In genomic region chr22:38079208-38079607, GRCh38 we compare ENCODE assay signal across 9 cellular contexts. TPM values are rescaled to one million over a fixed set of nuclear protein-coding genes. Genes with fewer than 3 reads are reported as not detected.
"Had no signal": no experiment of that assay in that cellular context is flagged by ENCODE, and none has a peak within 500 bp of the region (broad histone marks: within the 10 kb centered on the region; RNA-seq: fewer than 3 reads in every experiment).

No MANE protein-coding gene starts in this region.

RNA-seq across cellular contexts. Expression of gene SLC16A8, which starts 4.8 kb away (rescaled TPM):
- total RNA-seq: naive thymus-derived CD4-positive, alpha-beta T cell; osteocyte; smooth muscle cell; suprapubic skin; transverse colon; upper lobe of right lung had no signal
- polyA plus RNA-seq: naive thymus-derived CD4-positive, alpha-beta T cell; neural cell had no signal

RNA-seq across cellular contexts. Expression of gene BAIAP2L2, which starts 31.3 kb away (rescaled TPM):
- total RNA-seq: occipital lobe, urinary bladder had no signal
- polyA plus RNA-seq: naive thymus-derived CD4-positive, alpha-beta T cell had no signal
